8 cellular contexts compared by ENCODE assay signal in genomic region chr10:60032723-60033122, GRCh38.
DNase-seq lines count a peak whose midpoint lies in the region; ATAC-seq and TF ChIP-seq lines count a peak whose summit lies in the region.

No MANE protein-coding gene starts in this region.

- peak; percentile 35 for DNase-seq in EL
- peak; percentile 9 for DNase-seq in NCI-H1048 (lab: John Stamatoyannopoulos, UW)
- no peak for DNase-seq in T-helper 17 cell
- peak; percentile 5 to 17 (median 11) for DNase-seq in effector memory CD8-positive, alpha-beta T cell
- peak; percentile 74 for DNase-seq in myocyte (ENCODE audit: low read depth)
- no peak for DNase-seq in uterus
- DNase-seq in NCI-H187 treated with DMSO at 0.1 percent for 48 hours (lab: John Stamatoyannopoulos, UW) = no peak

- peak; percentile 55 for ATAC-seq in GM21723 (IDR thresholded peaks at IDR 0.05; ENCODE audit: unreplicated experiment)
- peak; percentile 46 for ATAC-seq in T-helper 17 cell
- no peak for ATAC-seq in effector memory CD8-positive, alpha-beta T cell (replicated peaks)

- TF ChIP-seq CTCF in uterus (IDR thresholded peaks at IDR 0.05) = peak in 3 of 4 experiments; percentile 17 to 38 (median 27)

- peak overlapping the region; percentile 29 for H3K27ac Mint-ChIP-seq in T-helper 17 cell
- no peak overlapping the region for H3K27ac Mint-ChIP-seq in effector memory CD8-positive, alpha-beta T cell

- H3K9me3 ChIP-seq in T-helper 17 cell (ENCODE audit: control insufficient read depth, low read length, poor library complexity, severe bottlenecking) = no peaks in the 10 kb centered on the region
- H3K9me3 ChIP-seq in uterus = no peaks in the 10 kb centered on the region

- H3K36me3 ChIP-seq in uterus = no peaks in the 10 kb centered on the region

- no peak overlapping the region for H3K27ac ChIP-seq in uterus

- H3K4me3 Mint-ChIP-seq in T-helper 17 cell = no peak overlapping the region
- H3K4me3 Mint-ChIP-seq in effector memory CD8-positive, alpha-beta T cell = no peak overlapping the region

- H3K27me3 Mint-ChIP-seq in T-helper 17 cell = no peaks in the 10 kb centered on the region
- peaks cover 0 to 5% of the 10 kb centered on the region in 2 donors for H3K27me3 Mint-ChIP-seq in effector memory CD8-positive, alpha-beta T cell

- H3K36me3 Mint-ChIP-seq in T-helper 17 cell (ENCODE audit: low read depth) = peaks cover 4% of the 10 kb centered on the region
- peaks cover 3% of the 10 kb centered on the region for H3K36me3 Mint-ChIP-seq in effector memory CD8-positive, alpha-beta T cell (ENCODE audit: insufficient read depth)

- H3K9me3 Mint-ChIP-seq in effector memory CD8-positive, alpha-beta T cell = no peaks in the 10 kb centered on the region

- peaks cover 11% of the 10 kb centered on the region for H3K4me1 Mint-ChIP-seq in T-helper 17 cell
- H3K4me1 Mint-ChIP-seq in effector memory CD8-positive, alpha-beta T cell (ENCODE audit: low read depth in 2 of 2) = no peaks in the 10 kb centered on the region

- no peak for TF ChIP-seq POLR2A in uterus (IDR thresholded peaks at IDR 0.05)

- intact Hi-C loops in uterus (cut with DNase I; ENCODE audit: low total_unique reads) = no loop called here

- H3K4me1 ChIP-seq in uterus = no peaks in the 10 kb centered on the region

- no peak overlapping the region for H3K4me3 ChIP-seq in uterus

- H3K27me3 ChIP-seq in uterus = no peaks in the 10 kb centered on the region

Comparison
In these comparisons a context has a peak if more than half of its experiments do, and no peak if none do; other contexts are left out.
1. DNase-seq: peak in EL (single experiment), NCI-H1048 (single experiment), effector memory CD8-positive, alpha-beta T cell (3 of 3) and myocyte (single experiment); none in T-helper 17 cell (0 of 3), uterus (0 of 2) and NCI-H187 treated with DMSO at 0.1 percent for 48 hours (single experiment).